ENCODE assay signal across 8 cellular contexts in genomic region chr10:78211476-78212110, GRCh38.
DNase-seq lines count a peak whose midpoint lies in the region; ATAC-seq and TF ChIP-seq lines count a peak whose summit lies in the region.
"Had no signal": no experiment of that assay in that cellular context is flagged by ENCODE, and none has a peak within 500 bp of the region (broad histone marks: within the 10 kb centered on the region; RNA-seq: fewer than 3 reads in every experiment).

No MANE protein-coding gene starts in this region.

- intact Hi-C loops in adrenal gland (cut with DNase I) = loop anchor here in 1 of 2 donors (10.0 kb wide), 1 partner anchor 983 kb away; no protein-coding TSS in a partner anchor
- intact Hi-C loops in right cardiac atrium (cut with DNase I) = loop anchor here in 2 of 4 donors (10.0 kb wide), 2 partner anchors 93 to 983 kb away; no protein-coding TSS in a partner anchor

- no peak overlapping the region for H3K27ac ChIP-seq in adrenal gland
- peak overlapping the region; percentile 31 for H3K27ac ChIP-seq in right cardiac atrium (ENCODE audit: low read length)
- H3K27ac ChIP-seq in effector memory CD4-positive, alpha-beta T cell (ENCODE audit: insufficient read depth, low read length, poor library complexity, severe bottlenecking) = no peak overlapping the region

- no peaks in the 10 kb centered on the region for H3K79me2 ChIP-seq in Loucy (ENCODE audit: insufficient read depth, low read length)

- H3K27me3 ChIP-seq in Loucy (ENCODE audit: insufficient read depth, low read length, poor library complexity, severe bottlenecking) (no peaks in the 10 kb centered on the region), adrenal gland (no peaks in the 10 kb centered on the region), right cardiac atrium (ENCODE audit: control insufficient read depth, insufficient read depth) (no peaks in the 10 kb centered on the region)
- no peaks in the 10 kb centered on the region for H3K27me3 ChIP-seq in effector memory CD4-positive, alpha-beta T cell (replicated peaks; ENCODE audit: control insufficient read depth, insufficient read depth, low read length, poor library complexity, severe bottlenecking)

- DNase-seq in ELF-1 (ENCODE audit: low read depth, low spot score) (peak; percentile 45), adrenal gland (peak in 6 of 7 donors; percentile 31 to 78 (median 40)), right cardiac atrium (peak in 2 of 3 donors; percentile 34 to 71), smooth muscle cell of the brain vasculature (ENCODE audit: low read depth, low spot score) (peak; percentile 12)
- DNase-seq in effector memory CD4-positive, alpha-beta T cell = no peak
- DNase-seq: activated B cell treated with CpG ODN at 0.5 μM for 24 hours had no signal

- no peaks in the 10 kb centered on the region for H3K9me3 ChIP-seq in Loucy (ENCODE audit: insufficient read depth, low read depth, low read length)
- no peaks in the 10 kb centered on the region for H3K9me3 ChIP-seq in adrenal gland (replicated peaks in 1 of 3)
- no peaks in the 10 kb centered on the region for H3K9me3 ChIP-seq in right cardiac atrium (ENCODE audit: control insufficient read depth, low read length)
- H3K9me3 ChIP-seq in effector memory CD4-positive, alpha-beta T cell (ENCODE audit: control insufficient read depth, low read length) = no peaks in the 10 kb centered on the region

- no peaks in the 10 kb centered on the region; the same call in 1 of the 2 replicates for H3F3A ChIP-seq in Loucy (ENCODE audit: low read depth)

- 68 to 77% (median 74%) methylated on average over 9 of the region's 9 CpGs for WGBS in adrenal gland, 4 donors
- 69% methylated on average over 9 of the region's 9 CpGs for WGBS in right cardiac atrium

- peak overlapping the region; percentile 44 for H3K4me2 ChIP-seq in Loucy (ENCODE audit: low read depth, low read length, poor library complexity, severe bottlenecking)

- TF ChIP-seq CTCF in Loucy (conservative IDR thresholded peaks at IDR 0.05; ENCODE audit: low read length) = peak; percentile 90
- TF ChIP-seq CTCF in adrenal gland (IDR thresholded peaks at IDR 0.05) = peak; percentile 11 to 69 (median 38)

- peak overlapping the region; percentile 57 for H3K9ac ChIP-seq in Loucy (ENCODE audit: low read depth, low read length, poor library complexity, severe bottlenecking)

- H3K4me1 ChIP-seq in Loucy (ENCODE audit: insufficient read depth, low read length, poor library complexity, severe bottlenecking) = peaks cover 98% of the 10 kb centered on the region
- peaks cover 0 to 16% of the 10 kb centered on the region in 2 donors for H3K4me1 ChIP-seq in adrenal gland (replicated peaks in 1 of 2)
- peaks cover 12% of the 10 kb centered on the region for H3K4me1 ChIP-seq in right cardiac atrium (ENCODE audit: control insufficient read depth, insufficient read depth, low read length)
- no peaks in the 10 kb centered on the region for H3K4me1 ChIP-seq in effector memory CD4-positive, alpha-beta T cell (ENCODE audit: control insufficient read depth, insufficient read depth, low read length, poor library complexity, severe bottlenecking)

- H3K36me3 ChIP-seq in Loucy (ENCODE audit: insufficient read depth, low read length) = no peaks in the 10 kb centered on the region
- no peaks in the 10 kb centered on the region for H3K36me3 ChIP-seq in adrenal gland (replicated peaks in 1 of 2)
- H3K36me3 ChIP-seq in effector memory CD4-positive, alpha-beta T cell (ENCODE audit: control insufficient read depth, insufficient read depth, low read length) = no peaks in the 10 kb centered on the region

- H3K4me3 ChIP-seq in Loucy (ENCODE audit: low read length, poor library complexity, severe bottlenecking) = no peak overlapping the region
- H3K4me3 ChIP-seq in adrenal gland = no peak overlapping the region
- no peak overlapping the region for H3K4me3 ChIP-seq in right cardiac atrium (ENCODE audit: low read length)
- no peak overlapping the region for H3K4me3 ChIP-seq in effector memory CD4-positive, alpha-beta T cell (ENCODE audit: insufficient read depth, low read depth, low read length, poor library complexity, severe bottlenecking)

- no peaks in the 10 kb centered on the region for H3K9me2 ChIP-seq in Loucy (replicated peaks; ENCODE audit: low read depth, low read length)

- no peak overlapping the region for H2AFZ ChIP-seq in Loucy (ENCODE audit: low read length)

- no peaks in the 10 kb centered on the region for H4K20me1 ChIP-seq in Loucy (ENCODE audit: insufficient read depth, low read length, poor library complexity, severe bottlenecking)

- TF ChIP-seq POLR2A in adrenal gland (IDR thresholded peaks at IDR 0.05) = no peak

- peak; percentile 4 to 10 for ATAC-seq in right cardiac atrium
- no peak for ATAC-seq in HG02798 (IDR thresholded peaks at IDR 0.05; ENCODE audit: poor library complexity, unreplicated experiment)

Comparison
In these comparisons a context has a peak if more than half of its experiments do, and no peak if none do; other contexts are left out.
1. DNase-seq: peak in ELF-1 (single experiment), adrenal gland (6 of 7), right cardiac atrium (2 of 3) and smooth muscle cell of the brain vasculature (single experiment); none in effector memory CD4-positive, alpha-beta T cell (0 of 3).